ENCODE assay signal across 1 cellular context in genomic region chr5:79535477-79536192, GRCh38.
TF ChIP-seq lines count a peak whose summit lies in the region.

No MANE protein-coding gene starts in this region.

TF ChIP-seq in HepG2, 621 proteins besides CTCF, POLR2A, EP300 and RAD21 (continued from another document and continues in another):
- TF ChIP-seq, protein P1, sequence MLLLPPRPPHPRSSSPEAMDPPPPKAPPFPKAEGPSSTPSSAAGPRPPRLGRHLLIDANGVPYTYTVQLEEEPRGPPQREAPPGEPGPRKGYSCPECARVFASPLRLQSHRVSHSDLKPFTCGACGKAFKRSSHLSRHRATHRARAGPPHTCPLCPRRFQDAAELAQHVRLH (CRISPR knock-in tag; IDR thresholded peaks at IDR 0.05; ENCODE audit: borderline replicate concordance, low read depth), result no peak
- TF ChIP-seq ZNF326 (CRISPR knock-in tag; IDR thresholded peaks at IDR 0.05; ENCODE audit: borderline replicate concordance) (no peak), ELK4 (CRISPR knock-in tag; IDR thresholded peaks at IDR 0.05; ENCODE audit: borderline replicate concordance) (no peak), ZFP62 (CRISPR knock-in tag; IDR thresholded peaks at IDR 0.05) (no peak), TAF1 (CRISPR knock-in tag; IDR thresholded peaks at IDR 0.05) (no peak), NFKB2 (CRISPR knock-in tag; IDR thresholded peaks at IDR 0.05; ENCODE audit: borderline replicate concordance) (no peak), BCL3 (CRISPR knock-in tag; IDR thresholded peaks at IDR 0.05) (no peak), EZH2 (conservative IDR thresholded peaks at IDR 0.05; ENCODE audit: low read depth, low read length) (no peak), ZNF574 (CRISPR knock-in tag; IDR thresholded peaks at IDR 0.05) (no peak), ZNF839 (CRISPR knock-in tag; IDR thresholded peaks at IDR 0.05; ENCODE audit: borderline replicate concordance) (no peak), ZNF335 (CRISPR knock-in tag; IDR thresholded peaks at IDR 0.05) (no peak), ZNF850 (CRISPR knock-in tag; conservative IDR thresholded peaks at IDR 0.05) (no peak), NCOR1 (IDR thresholded peaks at IDR 0.05; ENCODE audit: borderline replicate concordance, low read length) (peak; percentile 65; the same call in 1 of the 2 replicates), PTBP1 (IDR thresholded peaks at IDR 0.05; ENCODE audit: low read depth, low read length, poor library complexity, severe bottlenecking) (no peak), JDP2 (CRISPR knock-in tag; IDR thresholded peaks at IDR 0.05; ENCODE audit: borderline replicate concordance) (no peak), HNRNPLL (IDR thresholded peaks at IDR 0.05; ENCODE audit: low read depth, low read length, poor library complexity, severe bottlenecking) (no peak), GZF1 (CRISPR knock-in tag; IDR thresholded peaks at IDR 0.05) (no peak), SRSF9 (IDR thresholded peaks at IDR 0.05; ENCODE audit: borderline replicate concordance, insufficient read depth, low read depth, low read length, poor library complexity, severe bottlenecking) (no peak), BRD4 (CRISPR knock-in tag; IDR thresholded peaks at IDR 0.05) (no peak), SOX13 (IDR thresholded peaks at IDR 0.05) (no peak), SOX13 (CRISPR knock-in tag; conservative IDR thresholded peaks at IDR 0.05 in 1 of 2, IDR thresholded peaks at IDR 0.05 in 1 of 2) (peak in 1 of 2 experiments; percentile 75; a peak in 2 of 4 replicates), ZNF33B (CRISPR knock-in tag; IDR thresholded peaks at IDR 0.05) (no peak), IKZF4 (CRISPR knock-in tag; IDR thresholded peaks at IDR 0.05; ENCODE audit: borderline replicate concordance, low read depth, not compliant biosample characterization) (no peak), RNF219 (CRISPR knock-in tag; IDR thresholded peaks at IDR 0.05) (no peak), MIER3 (CRISPR knock-in tag; IDR thresholded peaks at IDR 0.05; ENCODE audit: borderline replicate concordance) (peak; percentile 72; the same call in 1 of the 2 replicates), FOXA3 (CRISPR knock-in tag; IDR thresholded peaks at IDR 0.05) (peak; percentile 98), PBX2 (CRISPR knock-in tag; IDR thresholded peaks at IDR 0.05) (no peak), SATB2 (CRISPR knock-in tag; IDR thresholded peaks at IDR 0.05) (no peak), SUZ12 (IDR thresholded peaks at IDR 0.05; ENCODE audit: low read depth, low read length) (no peak)
- TF ChIP-seq, protein P2, sequence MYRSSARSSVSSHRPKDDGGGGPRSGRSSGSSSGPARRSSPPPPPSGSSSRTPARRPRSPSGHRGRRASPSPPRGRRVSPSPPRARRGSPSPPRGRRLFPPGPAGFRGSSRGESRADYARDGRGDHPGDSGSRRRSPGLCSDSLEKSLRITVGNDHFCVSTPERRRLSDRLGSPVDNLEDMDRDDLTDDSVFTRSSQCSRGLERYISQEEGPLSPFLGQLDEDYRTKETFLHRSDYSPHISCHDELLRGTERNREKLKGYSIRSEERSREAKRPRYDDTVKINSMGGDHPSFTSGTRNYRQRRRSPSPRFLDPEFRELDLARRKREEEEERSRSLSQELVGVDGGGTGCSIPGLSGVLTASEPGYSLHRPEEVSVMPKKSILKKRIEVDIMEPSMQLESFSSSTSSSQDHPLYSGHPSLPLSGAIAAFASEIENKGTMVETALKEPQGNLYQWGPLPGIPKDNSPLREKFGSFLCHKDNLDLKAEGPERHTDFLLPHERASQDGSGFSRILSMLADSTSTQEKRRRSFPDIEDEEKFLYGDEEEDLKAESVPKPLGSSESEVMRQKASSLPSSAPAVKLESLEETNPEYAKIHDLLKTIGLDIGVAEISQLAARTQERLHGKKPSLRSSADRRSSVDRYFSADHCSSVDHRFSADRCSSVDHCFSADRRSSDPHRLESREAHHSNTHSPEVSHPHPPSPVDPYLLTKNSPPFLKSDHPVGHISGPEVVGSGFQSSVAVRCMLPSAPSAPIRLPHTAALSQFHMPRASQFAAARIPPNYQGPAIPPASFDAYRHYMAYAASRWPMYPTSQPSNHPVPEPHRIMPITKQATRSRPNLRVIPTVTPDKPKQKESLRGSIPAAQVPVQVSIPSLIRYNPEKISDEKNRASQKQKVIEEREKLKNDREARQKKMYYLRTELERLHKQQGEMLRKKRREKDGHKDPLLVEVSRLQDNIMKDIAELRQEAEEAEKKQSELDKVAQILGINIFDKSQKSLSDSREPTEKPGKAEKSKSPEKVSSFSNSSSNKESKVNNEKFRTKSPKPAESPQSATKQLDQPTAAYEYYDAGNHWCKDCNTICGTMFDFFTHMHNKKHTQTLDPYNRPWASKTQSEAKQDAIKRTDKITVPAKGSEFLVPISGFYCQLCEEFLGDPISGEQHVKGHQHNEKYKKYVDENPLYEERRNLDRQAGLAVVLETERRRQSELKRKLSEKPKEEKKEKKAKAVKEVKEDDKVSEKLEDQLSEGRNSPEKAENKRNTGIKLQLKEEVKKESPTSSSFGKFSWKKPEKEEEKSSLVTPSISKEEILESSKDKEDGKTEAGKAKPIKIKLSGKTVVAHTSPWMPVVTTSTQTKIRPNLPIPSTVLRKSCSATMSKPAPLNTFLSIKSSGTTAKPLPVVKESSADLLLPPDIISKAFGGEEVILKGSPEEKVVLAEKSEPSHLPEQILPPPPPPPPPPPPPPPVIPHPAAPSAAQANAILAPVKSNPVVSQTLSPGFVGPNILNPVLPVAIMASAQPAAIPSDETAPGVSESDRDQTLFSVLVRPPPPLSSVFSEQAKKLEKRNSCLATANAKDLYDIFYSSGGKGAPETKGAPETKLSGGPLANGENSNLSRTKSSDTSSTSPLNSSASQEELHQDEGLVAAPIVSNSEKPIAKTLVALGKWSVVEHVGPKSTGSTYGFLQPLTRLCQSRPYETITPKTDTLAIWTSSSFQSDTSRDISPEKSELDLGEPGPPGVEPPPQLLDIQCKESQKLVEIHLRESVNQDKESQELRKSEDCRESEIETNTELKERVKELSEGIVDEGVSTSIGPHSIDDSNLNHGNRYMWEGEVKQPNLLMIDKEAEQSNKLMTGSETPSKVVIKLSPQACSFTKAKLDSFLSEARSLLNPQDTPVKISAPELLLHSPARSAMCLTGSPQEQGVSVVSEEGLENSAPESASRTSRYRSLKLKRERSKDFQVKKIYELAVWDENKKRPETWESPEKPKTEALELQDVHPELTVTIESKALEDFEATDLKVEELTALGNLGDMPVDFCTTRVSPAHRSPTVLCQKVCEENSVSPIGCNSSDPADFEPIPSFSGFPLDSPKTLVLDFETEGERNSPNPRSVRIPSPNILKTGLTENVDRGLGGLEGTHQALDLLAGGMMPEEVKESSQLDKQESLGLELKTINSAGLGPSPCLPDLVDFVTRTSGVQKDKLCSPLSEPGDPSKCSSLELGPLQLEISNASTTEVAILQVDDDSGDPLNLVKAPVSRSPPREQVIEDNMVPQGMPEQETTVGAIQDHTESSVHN (CRISPR knock-in tag; IDR thresholded peaks at IDR 0.05), result no peak
- TF ChIP-seq, protein P3, sequence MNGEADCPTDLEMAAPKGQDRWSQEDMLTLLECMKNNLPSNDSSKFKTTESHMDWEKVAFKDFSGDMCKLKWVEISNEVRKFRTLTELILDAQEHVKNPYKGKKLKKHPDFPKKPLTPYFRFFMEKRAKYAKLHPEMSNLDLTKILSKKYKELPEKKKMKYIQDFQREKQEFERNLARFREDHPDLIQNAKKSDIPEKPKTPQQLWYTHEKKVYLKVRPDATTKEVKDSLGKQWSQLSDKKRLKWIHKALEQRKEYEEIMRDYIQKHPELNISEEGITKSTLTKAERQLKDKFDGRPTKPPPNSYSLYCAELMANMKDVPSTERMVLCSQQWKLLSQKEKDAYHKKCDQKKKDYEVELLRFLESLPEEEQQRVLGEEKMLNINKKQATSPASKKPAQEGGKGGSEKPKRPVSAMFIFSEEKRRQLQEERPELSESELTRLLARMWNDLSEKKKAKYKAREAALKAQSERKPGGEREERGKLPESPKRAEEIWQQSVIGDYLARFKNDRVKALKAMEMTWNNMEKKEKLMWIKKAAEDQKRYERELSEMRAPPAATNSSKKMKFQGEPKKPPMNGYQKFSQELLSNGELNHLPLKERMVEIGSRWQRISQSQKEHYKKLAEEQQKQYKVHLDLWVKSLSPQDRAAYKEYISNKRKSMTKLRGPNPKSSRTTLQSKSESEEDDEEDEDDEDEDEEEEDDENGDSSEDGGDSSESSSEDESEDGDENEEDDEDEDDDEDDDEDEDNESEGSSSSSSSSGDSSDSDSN (CRISPR knock-in tag; IDR thresholded peaks at IDR 0.05), result no peak
- TF ChIP-seq, protein P4, sequence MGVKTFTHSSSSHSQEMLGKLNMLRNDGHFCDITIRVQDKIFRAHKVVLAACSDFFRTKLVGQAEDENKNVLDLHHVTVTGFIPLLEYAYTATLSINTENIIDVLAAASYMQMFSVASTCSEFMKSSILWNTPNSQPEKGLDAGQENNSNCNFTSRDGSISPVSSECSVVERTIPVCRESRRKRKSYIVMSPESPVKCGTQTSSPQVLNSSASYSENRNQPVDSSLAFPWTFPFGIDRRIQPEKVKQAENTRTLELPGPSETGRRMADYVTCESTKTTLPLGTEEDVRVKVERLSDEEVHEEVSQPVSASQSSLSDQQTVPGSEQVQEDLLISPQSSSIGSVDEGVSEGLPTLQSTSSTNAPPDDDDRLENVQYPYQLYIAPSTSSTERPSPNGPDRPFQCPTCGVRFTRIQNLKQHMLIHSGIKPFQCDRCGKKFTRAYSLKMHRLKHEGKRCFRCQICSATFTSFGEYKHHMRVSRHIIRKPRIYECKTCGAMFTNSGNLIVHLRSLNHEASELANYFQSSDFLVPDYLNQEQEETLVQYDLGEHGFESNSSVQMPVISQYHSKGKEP (CRISPR knock-in tag; IDR thresholded peaks at IDR 0.05), result no peak
- TF ChIP-seq, protein P5, sequence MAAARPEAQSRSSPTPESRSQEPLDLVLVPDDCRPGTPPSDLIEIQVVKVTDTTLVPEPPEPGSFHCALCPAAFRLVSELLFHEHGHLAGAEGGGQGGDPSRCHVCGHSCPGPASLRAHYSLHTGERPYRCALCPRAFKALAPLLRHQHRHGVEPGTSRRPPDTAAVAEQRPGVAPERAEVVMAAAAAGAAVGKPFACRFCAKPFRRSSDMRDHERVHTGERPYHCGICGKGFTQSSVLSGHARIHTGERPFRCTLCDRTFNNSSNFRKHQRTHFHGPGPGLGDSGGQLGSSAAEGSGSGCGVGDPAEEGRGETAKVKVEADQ (CRISPR knock-in tag; IDR thresholded peaks at IDR 0.05; ENCODE audit: borderline replicate concordance), result no peak
- TF ChIP-seq, protein P6, sequence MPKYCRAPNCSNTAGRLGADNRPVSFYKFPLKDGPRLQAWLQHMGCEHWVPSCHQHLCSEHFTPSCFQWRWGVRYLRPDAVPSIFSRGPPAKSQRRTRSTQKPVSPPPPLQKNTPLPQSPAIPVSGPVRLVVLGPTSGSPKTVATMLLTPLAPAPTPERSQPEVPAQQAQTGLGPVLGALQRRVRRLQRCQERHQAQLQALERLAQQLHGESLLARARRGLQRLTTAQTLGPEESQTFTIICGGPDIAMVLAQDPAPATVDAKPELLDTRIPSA (CRISPR knock-in tag; IDR thresholded peaks at IDR 0.05; ENCODE audit: borderline replicate concordance), result no peak
